ENCODE assay signal across 1 cellular context in genomic region chr2:178514664-178515063, GRCh38.
TF ChIP-seq lines count a peak whose summit lies in the region.

No MANE protein-coding gene starts in this region.

TF ChIP-seq in GM12878, 131 proteins besides CTCF, POLR2A, EP300 and RAD21 (continued from another document):
- TF ChIP-seq ZNF274 (IDR thresholded peaks at IDR 0.05; ENCODE audit: insufficient read depth, insufficient read length) (no peak), BRCA1 (IDR thresholded peaks at IDR 0.05; ENCODE audit: low read depth, low read length) (no peak), TARDBP (IDR thresholded peaks at IDR 0.05; ENCODE audit: borderline replicate concordance) (no peak), STAT1 (conservative IDR thresholded peaks at IDR 0.05) (no peak), IKZF2 (IDR thresholded peaks at IDR 0.05) (no peak), ZNF687 (IDR thresholded peaks at IDR 0.05) (no peak), DPF2 (IDR thresholded peaks at IDR 0.05) (no peak), SREBF1 (IDR thresholded peaks at IDR 0.05; ENCODE audit: low read length) (no peak), HDAC6 (IDR thresholded peaks at IDR 0.05; ENCODE audit: unreplicated experiment) (no peak), ESRRA (IDR thresholded peaks at IDR 0.05; ENCODE audit: low read length) (no peak), RUNX3 (IDR thresholded peaks at IDR 0.05; ENCODE audit: low read length) (peak; percentile 86), ATF7 (IDR thresholded peaks at IDR 0.05; ENCODE audit: low read depth) (no peak), ZNF622 (IDR thresholded peaks at IDR 0.05) (no peak), SIX5 (IDR thresholded peaks at IDR 0.05; ENCODE audit: low read depth, low read length, severe bottlenecking) (no peak), GABPA (IDR thresholded peaks at IDR 0.05; ENCODE audit: low read depth) (no peak), CBX3 (IDR thresholded peaks at IDR 0.05; ENCODE audit: borderline replicate concordance, low read depth) (no peak), MEF2B (IDR thresholded peaks at IDR 0.05; ENCODE audit: partially characterized antibody, poor library complexity, severe bottlenecking) (no peak), TAF1 (IDR thresholded peaks at IDR 0.05; ENCODE audit: borderline replicate concordance, low read depth, low read length) (no peak), SP1 (IDR thresholded peaks at IDR 0.05; ENCODE audit: low read depth, low read length) (no peak), MAX (IDR thresholded peaks at IDR 0.05; ENCODE audit: low read depth, low read length) (no peak), ZSCAN29 (IDR thresholded peaks at IDR 0.05) (no peak), HCFC1 (IDR thresholded peaks at IDR 0.05; ENCODE audit: low read length) (no peak)
- TF ChIP-seq, protein P1, sequence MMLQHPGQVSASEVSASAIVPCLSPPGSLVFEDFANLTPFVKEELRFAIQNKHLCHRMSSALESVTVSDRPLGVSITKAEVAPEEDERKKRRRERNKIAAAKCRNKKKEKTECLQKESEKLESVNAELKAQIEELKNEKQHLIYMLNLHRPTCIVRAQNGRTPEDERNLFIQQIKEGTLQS (IDR thresholded peaks at IDR 0.05; ENCODE audit: borderline replicate concordance, extremely low read depth, low read depth, low read length): no peak
- TF ChIP-seq, protein P2, sequence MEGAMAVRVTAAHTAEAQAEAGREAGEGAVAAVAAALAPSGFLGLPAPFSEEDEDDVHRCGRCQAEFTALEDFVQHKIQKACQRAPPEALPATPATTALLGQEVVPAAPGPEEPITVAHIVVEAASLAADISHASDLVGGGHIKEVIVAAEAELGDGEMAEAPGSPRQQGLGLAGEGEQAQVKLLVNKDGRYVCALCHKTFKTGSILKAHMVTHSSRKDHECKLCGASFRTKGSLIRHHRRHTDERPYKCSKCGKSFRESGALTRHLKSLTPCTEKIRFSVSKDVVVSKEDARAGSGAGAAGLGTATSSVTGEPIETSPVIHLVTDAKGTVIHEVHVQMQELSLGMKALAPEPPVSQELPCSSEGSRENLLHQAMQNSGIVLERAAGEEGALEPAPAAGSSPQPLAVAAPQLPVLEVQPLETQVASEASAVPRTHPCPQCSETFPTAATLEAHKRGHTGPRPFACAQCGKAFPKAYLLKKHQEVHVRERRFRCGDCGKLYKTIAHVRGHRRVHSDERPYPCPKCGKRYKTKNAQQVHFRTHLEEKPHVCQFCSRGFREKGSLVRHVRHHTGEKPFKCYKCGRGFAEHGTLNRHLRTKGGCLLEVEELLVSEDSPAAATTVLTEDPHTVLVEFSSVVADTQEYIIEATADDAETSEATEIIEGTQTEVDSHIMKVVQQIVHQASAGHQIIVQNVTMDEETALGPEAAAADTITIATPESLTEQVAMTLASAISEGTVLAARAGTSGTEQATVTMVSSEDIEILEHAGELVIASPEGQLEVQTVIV (IDR thresholded peaks at IDR 0.05; ENCODE audit: borderline replicate concordance, partially characterized antibody): no peak
- TF ChIP-seq, protein P3, sequence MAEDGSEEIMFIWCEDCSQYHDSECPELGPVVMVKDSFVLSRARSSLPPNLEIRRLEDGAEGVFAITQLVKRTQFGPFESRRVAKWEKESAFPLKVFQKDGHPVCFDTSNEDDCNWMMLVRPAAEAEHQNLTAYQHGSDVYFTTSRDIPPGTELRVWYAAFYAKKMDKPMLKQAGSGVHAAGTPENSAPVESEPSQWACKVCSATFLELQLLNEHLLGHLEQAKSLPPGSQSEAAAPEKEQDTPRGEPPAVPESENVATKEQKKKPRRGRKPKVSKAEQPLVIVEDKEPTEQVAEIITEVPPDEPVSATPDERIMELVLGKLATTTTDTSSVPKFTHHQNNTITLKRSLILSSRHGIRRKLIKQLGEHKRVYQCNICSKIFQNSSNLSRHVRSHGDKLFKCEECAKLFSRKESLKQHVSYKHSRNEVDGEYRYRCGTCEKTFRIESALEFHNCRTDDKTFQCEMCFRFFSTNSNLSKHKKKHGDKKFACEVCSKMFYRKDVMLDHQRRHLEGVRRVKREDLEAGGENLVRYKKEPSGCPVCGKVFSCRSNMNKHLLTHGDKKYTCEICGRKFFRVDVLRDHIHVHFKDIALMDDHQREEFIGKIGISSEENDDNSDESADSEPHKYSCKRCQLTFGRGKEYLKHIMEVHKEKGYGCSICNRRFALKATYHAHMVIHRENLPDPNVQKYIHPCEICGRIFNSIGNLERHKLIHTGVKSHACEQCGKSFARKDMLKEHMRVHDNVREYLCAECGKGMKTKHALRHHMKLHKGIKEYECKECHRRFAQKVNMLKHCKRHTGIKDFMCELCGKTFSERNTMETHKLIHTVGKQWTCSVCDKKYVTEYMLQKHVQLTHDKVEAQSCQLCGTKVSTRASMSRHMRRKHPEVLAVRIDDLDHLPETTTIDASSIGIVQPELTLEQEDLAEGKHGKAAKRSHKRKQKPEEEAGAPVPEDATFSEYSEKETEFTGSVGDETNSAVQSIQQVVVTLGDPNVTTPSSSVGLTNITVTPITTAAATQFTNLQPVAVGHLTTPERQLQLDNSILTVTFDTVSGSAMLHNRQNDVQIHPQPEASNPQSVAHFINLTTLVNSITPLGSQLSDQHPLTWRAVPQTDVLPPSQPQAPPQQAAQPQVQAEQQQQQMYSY (CRISPR knock-in tag; IDR thresholded peaks at IDR 0.05): no peak
- TF ChIP-seq, protein P4, sequence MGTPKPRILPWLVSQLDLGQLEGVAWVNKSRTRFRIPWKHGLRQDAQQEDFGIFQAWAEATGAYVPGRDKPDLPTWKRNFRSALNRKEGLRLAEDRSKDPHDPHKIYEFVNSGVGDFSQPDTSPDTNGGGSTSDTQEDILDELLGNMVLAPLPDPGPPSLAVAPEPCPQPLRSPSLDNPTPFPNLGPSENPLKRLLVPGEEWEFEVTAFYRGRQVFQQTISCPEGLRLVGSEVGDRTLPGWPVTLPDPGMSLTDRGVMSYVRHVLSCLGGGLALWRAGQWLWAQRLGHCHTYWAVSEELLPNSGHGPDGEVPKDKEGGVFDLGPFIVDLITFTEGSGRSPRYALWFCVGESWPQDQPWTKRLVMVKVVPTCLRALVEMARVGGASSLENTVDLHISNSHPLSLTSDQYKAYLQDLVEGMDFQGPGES (IDR thresholded peaks at IDR 0.05): no peak
